Comparison of ENCODE assay signal across 2 cellular contexts in genomic region chr15:51092480-51092879, GRCh38.
TF ChIP-seq lines count a peak whose summit lies in the region.

No MANE protein-coding gene starts in this region.

TF ChIP-seq in endothelial cell of umbilical vein, 7 proteins besides CTCF, POLR2A, EP300 and RAD21:
- TF ChIP-seq MAX (IDR thresholded peaks at IDR 0.05; ENCODE audit: insufficient read depth, insufficient read length) (no peak), GATA2 (IDR thresholded peaks at IDR 0.05; ENCODE audit: insufficient read depth, insufficient read length, low read depth, low read length) (no peak), MYC (IDR thresholded peaks at IDR 0.05; ENCODE audit: low read depth, low read length) (no peak), EZH2 (IDR thresholded peaks at IDR 0.05; ENCODE audit: borderline replicate concordance, low read depth, low read length, severe bottlenecking) (no peak), FOS (IDR thresholded peaks at IDR 0.05; ENCODE audit: borderline replicate concordance, insufficient read depth, low read length) (no peak), JUN (IDR thresholded peaks at IDR 0.05; ENCODE audit: borderline replicate concordance, insufficient read depth, insufficient read length, low read depth) (no peak), POLR2AphosphoS5 (IDR thresholded peaks at IDR 0.05; ENCODE audit: insufficient read depth, low read depth, low read length) (no peak)

TF ChIP-seq in neural cell, 6 proteins besides CTCF, POLR2A, EP300 and RAD21:
- TF ChIP-seq TAF1 (IDR thresholded peaks at IDR 0.05; ENCODE audit: low read depth) (no peak), EZH2 (IDR thresholded peaks at IDR 0.05; ENCODE audit: borderline replicate concordance, insufficient read depth, low read length, poor library complexity, severe bottlenecking) (no peak), POLR2AphosphoS5 (IDR thresholded peaks at IDR 0.05) (no peak), SMC3 (conservative IDR thresholded peaks at IDR 0.05; ENCODE audit: poor library complexity) (no peak), REST (IDR thresholded peaks at IDR 0.05; ENCODE audit: borderline replicate concordance) (no peak), MXI1 (conservative IDR thresholded peaks at IDR 0.05; ENCODE audit: poor library complexity, severe bottlenecking) (no peak)
TF ChIP-seq in neural cell: peak in this region for 0.
